In the genomic region with DNA sequence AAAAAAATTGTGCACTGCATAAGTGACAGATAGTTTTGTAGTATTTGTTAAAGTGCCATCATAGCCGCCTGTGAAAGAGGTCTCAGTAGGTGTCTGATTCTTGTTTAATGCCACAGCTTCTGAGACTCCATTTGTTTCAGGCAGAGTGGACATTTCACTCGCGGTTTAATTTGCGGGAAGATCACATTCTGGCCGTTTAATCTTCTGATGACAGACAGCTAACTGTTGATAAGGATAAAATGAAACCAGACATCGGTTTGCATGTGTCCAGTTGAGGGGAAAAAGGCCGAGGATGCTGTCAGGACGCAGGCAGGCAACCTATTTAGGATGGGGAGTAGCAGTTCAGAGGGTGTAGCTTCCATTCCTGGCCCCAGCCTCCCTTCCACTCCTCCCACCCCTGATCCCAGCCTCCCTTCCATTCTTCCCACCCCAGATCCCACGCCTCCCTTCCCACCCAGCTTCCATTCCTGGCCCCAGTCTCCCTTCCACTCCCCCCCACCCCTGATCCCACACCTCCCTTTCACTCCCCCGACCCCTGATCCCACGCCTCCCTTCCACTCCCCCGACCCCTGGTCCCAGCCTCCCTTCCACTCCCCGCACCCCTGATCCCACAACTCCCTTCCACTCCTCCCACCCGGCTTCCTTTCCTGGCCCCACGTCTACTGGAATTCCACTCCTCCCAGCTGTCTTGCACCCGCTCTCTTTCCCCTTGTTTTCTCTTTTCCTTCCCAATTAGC, we compare ENCODE assay signal across 2 cellular contexts.
A peak's percentile ranks its signal among the peaks of the same experiment; 100 is the strongest.
TF ChIP-seq lines count a peak whose summit lies in the region.

No MANE protein-coding gene starts in this region.

TF ChIP-seq in K562, 482 proteins besides CTCF, POLR2A, EP300 and RAD21 (continues in another document):
- TF ChIP-seq TCF3 (CRISPR knock-in tag; IDR thresholded peaks at IDR 0.05): peak; percentile 25; the same call in 1 of the 2 replicates
- TF ChIP-seq ZNF140 (CRISPR knock-in tag; IDR thresholded peaks at IDR 0.05): no peak
- TF ChIP-seq PBX2 (CRISPR knock-in tag; IDR thresholded peaks at IDR 0.05; ENCODE audit: low read depth): no peak
- peak; percentile 44 for TF ChIP-seq PBX2 (tag; conservative IDR thresholded peaks at IDR 0.05; ENCODE audit: low read depth)
- no peak for TF ChIP-seq SAFB (IDR thresholded peaks at IDR 0.05; ENCODE audit: borderline replicate concordance, low read depth, low read length)
- TF ChIP-seq IRF9 (tag; IDR thresholded peaks at IDR 0.05): no peak
- TF ChIP-seq MEIS2 (IDR thresholded peaks at IDR 0.05; ENCODE audit: partially characterized antibody): peak; percentile 84
- TF ChIP-seq MBD2 (IDR thresholded peaks at IDR 0.05; ENCODE audit: borderline replicate concordance, low read depth): no peak
- TF ChIP-seq ZBTB11 (CRISPR knock-in tag; IDR thresholded peaks at IDR 0.05): no peak
- peak in 1 of 2 experiments; percentile 25; a peak in 1 of 4 replicates for TF ChIP-seq RCOR1 (IDR thresholded peaks at IDR 0.05; ENCODE audit: borderline replicate concordance in 1 of 2, low read depth in 2 of 2, low read length in 2 of 2)
- no peak for TF ChIP-seq EZH2 (IDR thresholded peaks at IDR 0.05; ENCODE audit: borderline replicate concordance, low read depth, low read length)
- no peak for TF ChIP-seq MAFF (IDR thresholded peaks at IDR 0.05; ENCODE audit: low read length)
- no peak for TF ChIP-seq ZC3H8 (IDR thresholded peaks at IDR 0.05)
- TF ChIP-seq ARID1B (IDR thresholded peaks at IDR 0.05): peak; percentile 41; the same call in 1 of the 2 replicates
- TF ChIP-seq MYC (IDR thresholded peaks at IDR 0.05; ENCODE audit: low read depth, low read length): no peak
- TF ChIP-seq MYC (CRISPR knock-in tag; IDR thresholded peaks at IDR 0.05; ENCODE audit: borderline replicate concordance, low read depth): no peak
- no peak for TF ChIP-seq ZNF57 (CRISPR knock-in tag; IDR thresholded peaks at IDR 0.05)
- TF ChIP-seq CBFB (CRISPR knock-in tag; IDR thresholded peaks at IDR 0.05): no peak
- no peak for TF ChIP-seq RFX1 (IDR thresholded peaks at IDR 0.05)
- peak; percentile 28; the same call in 1 of the 2 replicates for TF ChIP-seq TAL1 (IDR thresholded peaks at IDR 0.05)
- TF ChIP-seq, protein P1, sequence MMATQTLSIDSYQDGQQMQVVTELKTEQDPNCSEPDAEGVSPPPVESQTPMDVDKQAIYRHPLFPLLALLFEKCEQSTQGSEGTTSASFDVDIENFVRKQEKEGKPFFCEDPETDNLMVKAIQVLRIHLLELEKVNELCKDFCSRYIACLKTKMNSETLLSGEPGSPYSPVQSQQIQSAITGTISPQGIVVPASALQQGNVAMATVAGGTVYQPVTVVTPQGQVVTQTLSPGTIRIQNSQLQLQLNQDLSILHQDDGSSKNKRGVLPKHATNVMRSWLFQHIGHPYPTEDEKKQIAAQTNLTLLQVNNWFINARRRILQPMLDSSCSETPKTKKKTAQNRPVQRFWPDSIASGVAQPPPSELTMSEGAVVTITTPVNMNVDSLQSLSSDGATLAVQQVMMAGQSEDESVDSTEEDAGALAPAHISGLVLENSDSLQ (IDR thresholded peaks at IDR 0.05): peak; percentile 76
- TF ChIP-seq CBFA2T3 (IDR thresholded peaks at IDR 0.05): peak; percentile 56; the same call in 1 of the 2 replicates
- TF ChIP-seq TEAD4 (IDR thresholded peaks at IDR 0.05; ENCODE audit: low read length): peak; percentile 70
- TF ChIP-seq TEAD4 (CRISPR knock-in tag; IDR thresholded peaks at IDR 0.05; ENCODE audit: borderline replicate concordance): no peak

TF ChIP-seq in HepG2, 621 proteins besides CTCF, POLR2A, EP300 and RAD21:
- TF ChIP-seq TMF1 (CRISPR knock-in tag; IDR thresholded peaks at IDR 0.05; ENCODE audit: low read depth): no peak
- TF ChIP-seq KDM6A (CRISPR knock-in tag; IDR thresholded peaks at IDR 0.05; ENCODE audit: low read depth): no peak
- TF ChIP-seq ZNF570 (CRISPR knock-in tag; IDR thresholded peaks at IDR 0.05; ENCODE audit: borderline replicate concordance): no peak
- no peak for TF ChIP-seq SNAPC5 (CRISPR knock-in tag; IDR thresholded peaks at IDR 0.05; ENCODE audit: borderline replicate concordance)
- TF ChIP-seq FOXC1 (CRISPR knock-in tag; IDR thresholded peaks at IDR 0.05; ENCODE audit: borderline replicate concordance): no peak
- no peak for TF ChIP-seq HMG20B (CRISPR knock-in tag; conservative IDR thresholded peaks at IDR 0.05)
- no peak for TF ChIP-seq STAG1 (CRISPR knock-in tag; IDR thresholded peaks at IDR 0.05)
- TF ChIP-seq HNRNPK (IDR thresholded peaks at IDR 0.05; ENCODE audit: low read depth, low read length, poor library complexity, severe bottlenecking): peak; percentile 27
- no peak for TF ChIP-seq ZNF275 (CRISPR knock-in tag; IDR thresholded peaks at IDR 0.05; ENCODE audit: borderline replicate concordance)
- TF ChIP-seq POLR2G (IDR thresholded peaks at IDR 0.05; ENCODE audit: low read depth, low read length): no peak
- 0 out of 2 replicates have a peak, but pooled peaks have one; percentile 25 for TF ChIP-seq ZNF563 (CRISPR knock-in tag; IDR thresholded peaks at IDR 0.05)
